8 cellular contexts compared by ENCODE assay signal in the genomic region with DNA sequence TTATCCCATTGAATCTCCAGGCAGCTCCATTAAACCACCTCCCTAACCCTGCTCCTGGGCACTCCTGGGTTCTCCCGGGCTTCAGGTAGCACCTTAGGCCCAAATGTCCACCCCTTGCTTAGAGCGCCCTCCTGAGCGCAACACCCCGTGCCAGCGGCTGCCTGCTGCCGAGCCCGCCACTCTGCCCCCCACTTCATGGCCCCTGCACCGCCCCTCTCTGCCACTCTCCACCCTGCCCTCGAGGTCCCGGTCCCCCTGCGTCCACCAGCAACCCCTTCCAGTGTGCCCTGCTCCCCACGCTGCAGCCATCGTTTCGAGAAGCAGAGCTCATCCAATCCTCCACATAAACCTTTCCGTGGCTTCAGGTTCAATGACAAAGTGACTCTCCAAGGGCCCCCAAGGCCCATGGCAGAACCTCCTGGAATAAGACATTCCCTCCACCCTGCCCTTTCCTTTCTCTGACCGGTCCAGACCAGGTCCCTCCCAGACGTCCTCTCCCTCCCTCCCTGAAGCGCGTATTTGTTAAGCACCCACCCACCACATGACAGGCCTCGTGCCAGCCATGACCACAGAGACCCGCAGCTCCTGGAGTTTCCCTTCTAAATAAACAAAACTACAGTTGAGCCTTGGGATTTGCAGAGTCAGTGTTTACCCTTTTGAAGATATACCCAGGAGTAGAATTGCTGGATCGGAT.
DNase-seq lines count a peak whose midpoint lies in the region; ATAC-seq and TF ChIP-seq lines count a peak whose summit lies in the region.

No MANE protein-coding gene starts in this region.

- H3K36me3 Mint-ChIP-seq in CD4-positive, alpha-beta T cell (ENCODE audit: low read depth), result peaks cover 64% of the 10 kb centered on the region
- H3K36me3 Mint-ChIP-seq in effector memory CD8-positive, alpha-beta T cell (ENCODE audit: insufficient read depth), result peaks cover 34% of the 10 kb centered on the region
- peaks cover 7% of the 10 kb centered on the region for H3K36me3 Mint-ChIP-seq in endothelial cell (ENCODE audit: low read depth, unreplicated experiment)

- CTCF ChIA-PET in CD4-positive, alpha-beta T cell (lab: Charles Lee), result interaction anchor here (0.6 kb wide), 1 partner anchor 26 kb away, joined by 4 read pairs; no protein-coding TSS in a partner anchor

- peak overlapping the region; percentile 67 for H3K27ac Mint-ChIP-seq in CD4-positive, alpha-beta T cell
- peak overlapping the region; percentile 49 to 60 for H3K27ac Mint-ChIP-seq in effector memory CD8-positive, alpha-beta T cell
- no peak overlapping the region for H3K27ac Mint-ChIP-seq in endothelial cell (ENCODE audit: unreplicated experiment)

- H3K4me1 Mint-ChIP-seq in CD4-positive, alpha-beta T cell (ENCODE audit: low read depth), result peaks cover 26% of the 10 kb centered on the region
- H3K4me1 Mint-ChIP-seq in effector memory CD8-positive, alpha-beta T cell (ENCODE audit: low read depth in 2 of 2), result peaks cover 27 to 52% of the 10 kb centered on the region in 2 donors
- H3K4me1 Mint-ChIP-seq in endothelial cell (ENCODE audit: unreplicated experiment), result peaks cover 9% of the 10 kb centered on the region

- no peaks in the 10 kb centered on the region for H3K9me3 ChIP-seq in CD4-positive, alpha-beta T cell (ENCODE audit: control insufficient read depth, low read length)

- H3K4me3 Mint-ChIP-seq in CD4-positive, alpha-beta T cell, result no peak overlapping the region
- no peak overlapping the region for H3K4me3 Mint-ChIP-seq in effector memory CD8-positive, alpha-beta T cell
- H3K4me3 Mint-ChIP-seq in endothelial cell (ENCODE audit: unreplicated experiment), result no peak overlapping the region

- no peaks in the 10 kb centered on the region for H3K27me3 ChIP-seq in CD4-positive, alpha-beta T cell (ENCODE audit: control insufficient read depth, insufficient read depth, low read length)

- no peak overlapping the region for H3K27ac ChIP-seq in CD4-positive, alpha-beta T cell (ENCODE audit: low read depth, low read length)

- POLR2A ChIA-PET in CD4-positive, alpha-beta T cell (lab: Charles Lee), result interaction anchor here (2.1 kb wide), 1 partner anchor 8 kb away, joined by 4 read pairs; no protein-coding TSS in a partner anchor

- no peak for ATAC-seq in CD4-positive, alpha-beta T cell (ENCODE audit: poor library complexity)
- no peak for ATAC-seq in effector memory CD8-positive, alpha-beta T cell (replicated peaks)

- no peak for TF ChIP-seq CTCF in CD4-positive, alpha-beta T cell (IDR thresholded peaks at IDR 0.05)
- TF ChIP-seq CTCF in endothelial cell (IDR thresholded peaks at IDR 0.05; ENCODE audit: unreplicated experiment), result no peak

- no peaks in the 10 kb centered on the region for H3K9me3 Mint-ChIP-seq in CD4-positive, alpha-beta T cell
- no peaks in the 10 kb centered on the region for H3K9me3 Mint-ChIP-seq in effector memory CD8-positive, alpha-beta T cell
- H3K9me3 Mint-ChIP-seq in endothelial cell (ENCODE audit: unreplicated experiment), result no peaks in the 10 kb centered on the region

- intact Hi-C loops in CD4-positive, alpha-beta T cell (cut with DNase I, micrococcal nuclease), result no loop called here

- DNase-seq in CD4-positive, alpha-beta T cell, result no peak
- DNase-seq in NCI-H460 (ENCODE audit: extremely low read depth, low read depth), result peak; percentile 38
- DNase-seq in effector memory CD8-positive, alpha-beta T cell, result no peak
- peak; percentile 74 for DNase-seq in myocyte (ENCODE audit: low read depth)
- DNase-seq in SIG-M5 treated with dmso at 0.1 percent for 504 hours (lab: John Stamatoyannopoulos, UW; ENCODE audit: unreplicated experiment), result no peak
- DNase-seq in KG1 (lab: John Stamatoyannopoulos, UW), result no peak
- DNase-seq in endothelial cell (ENCODE audit: low spot score), result no peak
- no peak for DNase-seq in activated effector memory CD4-positive, alpha-beta T cell treated with anti-CD3 and anti-CD28 coated beads, Interleukin-2, amount 50 U/mL, for 16 hours

- no peaks in the 10 kb centered on the region for H3K27me3 Mint-ChIP-seq in CD4-positive, alpha-beta T cell
- H3K27me3 Mint-ChIP-seq in effector memory CD8-positive, alpha-beta T cell, result no peaks in the 10 kb centered on the region
- peaks cover 7% of the 10 kb centered on the region for H3K27me3 Mint-ChIP-seq in endothelial cell (ENCODE audit: unreplicated experiment)

Comparison
In these comparisons a context has a peak if more than half of its experiments do, and no peak if none do; other contexts are left out.
1. DNase-seq: peak in NCI-H460 (single experiment) and myocyte (single experiment); none in CD4-positive, alpha-beta T cell (0 of 10), effector memory CD8-positive, alpha-beta T cell (0 of 3), SIG-M5 treated with dmso at 0.1 percent for 504 hours (single experiment), KG1 (single experiment), endothelial cell (single experiment) and activated effector memory CD4-positive, alpha-beta T cell treated with anti-CD3 and anti-CD28 coated beads, Interleukin-2, amount 50 U/mL, for 16 hours (single experiment).